8 cellular contexts compared by ENCODE assay signal in the genomic region with DNA sequence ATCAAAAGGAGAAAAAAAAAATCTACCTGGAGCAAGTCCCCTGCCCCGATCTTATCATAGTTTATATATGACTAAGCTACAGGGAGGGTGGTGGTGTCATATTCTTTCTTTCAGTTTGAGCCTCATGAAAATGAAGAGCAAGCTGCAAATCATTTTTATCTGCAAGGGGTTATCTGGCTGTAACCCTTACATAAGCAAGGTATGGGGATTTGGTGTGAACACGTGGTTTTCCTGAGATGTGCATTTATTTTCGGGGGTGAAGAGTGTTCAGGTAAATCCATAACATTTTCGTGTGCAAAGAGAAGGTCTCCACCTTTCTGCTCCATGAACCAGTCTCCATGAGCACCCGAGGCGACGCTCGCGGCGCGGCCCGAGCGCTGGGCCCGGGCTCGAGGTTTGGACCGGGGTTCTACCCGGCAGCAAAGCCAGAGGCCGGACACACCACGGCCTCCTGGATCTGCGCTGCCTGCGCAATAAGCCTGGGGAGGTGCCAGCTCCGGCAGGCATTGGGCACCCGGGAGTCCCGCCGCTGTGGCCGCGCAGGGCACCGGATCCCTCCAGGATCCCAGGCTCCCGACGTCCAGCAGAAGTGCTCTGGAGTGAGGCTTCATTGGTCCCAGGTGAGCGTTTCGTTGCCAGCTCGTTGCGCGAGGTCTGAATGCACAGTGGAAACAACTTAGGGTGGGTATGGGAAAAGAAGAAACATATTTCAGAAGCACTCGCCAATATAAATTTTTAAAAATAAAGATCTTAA. TPM values are rescaled to one million over a fixed set of nuclear protein-coding genes. Genes with fewer than 3 reads are reported as not detected.
A peak's percentile ranks its signal among the peaks of the same experiment; 100 is the strongest.
DNase-seq lines count a peak whose midpoint lies in the region; ATAC-seq, FAIRE-seq and TF ChIP-seq lines count a peak whose summit lies in the region.

No MANE protein-coding gene starts in this region.

- H3K27me3 Mint-ChIP-seq in Calu3 (ENCODE audit: unreplicated experiment) = no peaks in the 10 kb centered on the region
- peaks cover 5% of the 10 kb centered on the region for H3K27me3 Mint-ChIP-seq in activated naive CD4-positive, alpha-beta T cell treated with anti-CD3 and anti-CD28 coated beads for 36 hours (ENCODE audit: low read depth)

- TF ChIP-seq CTCF in Calu3 (IDR thresholded peaks at IDR 0.05; ENCODE audit: unreplicated experiment) (no peak), neural cell (IDR thresholded peaks at IDR 0.05; ENCODE audit: poor library complexity, severe bottlenecking) (no peak)

- DNase-seq in Calu3 (peak; percentile 83), NCI-H510A (lab: John Stamatoyannopoulos, UW) (peak; percentile 47), frontal cortex (ENCODE audit: low spot score in 2 of 2) (peak; percentile 70 to 74), KG1 (lab: John Stamatoyannopoulos, UW) (no peak)
- DNase-seq in activated naive CD4-positive, alpha-beta T cell treated with anti-CD3 and anti-CD28 coated beads for 36 hours = peak; percentile 33

- H3K9me3 ChIP-seq in neural cell (ENCODE audit: low read length) = no peaks in the 10 kb centered on the region

- no peaks in the 10 kb centered on the region for H3K79me2 ChIP-seq in neural cell (replicated peaks; ENCODE audit: insufficient read depth, low read length)

- no peaks in the 10 kb centered on the region for H3K27me3 ChIP-seq in neural cell (ENCODE audit: insufficient read depth, low read depth, low read length)

- intact Hi-C loops in Calu3 (cut with micrococcal nuclease; ENCODE audit: unreplicated experiment) = loop anchor here (2.0 to 5.0 kb wide), 2 partner anchors 57 to 192 kb away; no protein-coding TSS in a partner anchor
- intact Hi-C loops in activated naive CD4-positive, alpha-beta T cell treated with anti-CD3 and anti-CD28 coated beads for 36 hours (cut with micrococcal nuclease) = loop anchor here (1.0 to 2.0 kb wide), 8 partner anchors 15 to 189 kb away; a partner anchor contains a TSS

- TF ChIP-seq EP300 in neural cell (conservative IDR thresholded peaks at IDR 0.05; ENCODE audit: poor library complexity, severe bottlenecking) = no peak

- H3K4me3 Mint-ChIP-seq in Calu3 (ENCODE audit: low read depth, unreplicated experiment) = peak overlapping the region; percentile 95
- H3K4me3 Mint-ChIP-seq in activated naive CD4-positive, alpha-beta T cell treated with anti-CD3 and anti-CD28 coated beads for 36 hours = peak overlapping the region; percentile 89

- peaks cover 29% of the 10 kb centered on the region for H3K36me3 Mint-ChIP-seq in Calu3 (ENCODE audit: insufficient read depth, unreplicated experiment)
- H3K36me3 Mint-ChIP-seq in activated naive CD4-positive, alpha-beta T cell treated with anti-CD3 and anti-CD28 coated beads for 36 hours (ENCODE audit: low read depth) = peaks cover 5% of the 10 kb centered on the region

- FAIRE-seq in frontal cortex (lab: Jason Lieb, UNC) = no peak

- peak overlapping the region; percentile 84 for H3K4me3 ChIP-seq in neural cell (ENCODE audit: low read length)

- CTCF ChIA-PET in Calu3 (lab: Charles Lee) = interaction anchor here (1.1 to 2.1 kb wide), 3 partner anchors 58 to 65 kb away, joined by 3 to 7 read pairs (median 4); no protein-coding TSS in a partner anchor
- CTCF ChIA-PET in activated naive CD4-positive, alpha-beta T cell treated with anti-CD3 and anti-CD28 coated beads for 36 hours (lab: Charles Lee) = interaction anchor here (0.7 to 2.6 kb wide), 5 partner anchors 34 to 83 kb away, joined by 3 to 28 read pairs (median 3); no protein-coding TSS in a partner anchor

- peak overlapping the region; percentile 72 for H3K4me2 ChIP-seq in neural cell (ENCODE audit: low read length)

- H3K36me3 ChIP-seq in neural cell (ENCODE audit: insufficient read depth, low read length) = no peaks in the 10 kb centered on the region

- no peaks in the 10 kb centered on the region for H3K9me2 ChIP-seq in neural cell (ENCODE audit: insufficient read depth, low read length)

- peak overlapping the region; percentile 46 for H3K27ac ChIP-seq in neural cell (ENCODE audit: low read length)

- no peaks in the 10 kb centered on the region for H3K9me3 Mint-ChIP-seq in Calu3 (ENCODE audit: low read depth, unreplicated experiment)
- H3K9me3 Mint-ChIP-seq in activated naive CD4-positive, alpha-beta T cell treated with anti-CD3 and anti-CD28 coated beads for 36 hours = no peaks in the 10 kb centered on the region

- peak overlapping the region; percentile 99 for H3K27ac Mint-ChIP-seq in Calu3 (ENCODE audit: unreplicated experiment)
- H3K27ac Mint-ChIP-seq in activated naive CD4-positive, alpha-beta T cell treated with anti-CD3 and anti-CD28 coated beads for 36 hours = peak overlapping the region; percentile 99

- H3F3A ChIP-seq in neural cell (ENCODE audit: insufficient read depth, low read length, poor library complexity, severe bottlenecking) = peaks cover 3% of the 10 kb centered on the region

- peak; percentile 38 for ATAC-seq in GM19035 (IDR thresholded peaks at IDR 0.05; ENCODE audit: unreplicated experiment)
- ATAC-seq in HG03159 (IDR thresholded peaks at IDR 0.05; ENCODE audit: unreplicated experiment) = peak; percentile 33

- TF ChIP-seq RAD21 in neural cell (conservative IDR thresholded peaks at IDR 0.05) = no peak

- H2AFZ ChIP-seq in neural cell (ENCODE audit: low read depth, low read length) = peak overlapping the region; percentile 23

- peaks cover 31% of the 10 kb centered on the region for H3K4me1 Mint-ChIP-seq in Calu3 (ENCODE audit: low read depth, unreplicated experiment)
- H3K4me1 Mint-ChIP-seq in activated naive CD4-positive, alpha-beta T cell treated with anti-CD3 and anti-CD28 coated beads for 36 hours (ENCODE audit: low read depth) = peaks cover 34% of the 10 kb centered on the region

- no peaks in the 10 kb centered on the region for H4K20me1 ChIP-seq in neural cell (ENCODE audit: insufficient read depth)

- peak overlapping the region; percentile 66 for H3K9ac ChIP-seq in neural cell (ENCODE audit: low read length)

- no TSS peak for BruUV-seq in Calu3 (replicated peaks; lab: Mats Ljungman, UMichigan)

TF ChIP-seq in neural cell, 6 proteins besides CTCF, POLR2A, EP300 and RAD21:
- TF ChIP-seq TAF1 (IDR thresholded peaks at IDR 0.05; ENCODE audit: low read depth) (no peak), MXI1 (conservative IDR thresholded peaks at IDR 0.05; ENCODE audit: poor library complexity, severe bottlenecking) (peak; percentile 88), SMC3 (conservative IDR thresholded peaks at IDR 0.05; ENCODE audit: poor library complexity) (peak; percentile 32)

RNA-seq across cellular contexts. Expression of a gene that starts 36.1 kb away (rescaled TPM):
- 55.4 and 60.0 TPM in 2 replicates for total RNA-seq in Calu3 (2022)
- 10 to 100 TPM; 18.8 to 19.9 TPM for total RNA-seq in activated naive CD4-positive, alpha-beta T cell treated with anti-CD3 and anti-CD28 coated beads for 36 hours
- total RNA-seq in frontal cortex = 163 TPM
- polyA plus RNA-seq in neural cell = 1.9 and 3.5 TPM in 2 replicates
- 7.9 and 11.2 TPM in 2 replicates for polyA minus RNA-seq in neural cell
